Comparison of ENCODE assay signal across 8 cellular contexts in genomic region chr11:44559207-44559943, GRCh38. TPM values are rescaled to one million over a fixed set of nuclear protein-coding genes. Genes with fewer than 3 reads are reported as not detected.
DNase-seq lines count a peak whose midpoint lies in the region; ATAC-seq and TF ChIP-seq lines count a peak whose summit lies in the region.

No MANE protein-coding gene starts in this region.

- H2AFZ ChIP-seq in KMS-11 (ENCODE audit: low read depth) = no peak overlapping the region
- H2AFZ ChIP-seq in trophoblast cell (ENCODE audit: insufficient read depth, low read length, poor library complexity) = no peak overlapping the region

- no peak overlapping the region for H2BK5ac ChIP-seq in trophoblast cell (ENCODE audit: low read depth, low read length, poor library complexity)

- no peaks in the 10 kb centered on the region for H3K9me3 ChIP-seq in effector memory CD4-positive, alpha-beta T cell (ENCODE audit: control insufficient read depth, low read length)
- H3K9me3 ChIP-seq in HAP-1 (no peaks in the 10 kb centered on the region), trophoblast cell (ENCODE audit: insufficient read depth, low read depth, low read length) (peaks cover 2% of the 10 kb centered on the region)

- no peak overlapping the region for H3K4me3 ChIP-seq in KMS-11 (IDR thresholded peaks at IDR 0.05; ENCODE audit: insufficient read depth, low read depth, low read length)
- no peak overlapping the region for H3K4me3 ChIP-seq in effector memory CD4-positive, alpha-beta T cell (ENCODE audit: insufficient read depth, low read depth, low read length, poor library complexity, severe bottlenecking)
- H3K4me3 ChIP-seq in HAP-1 = no peak overlapping the region
- no peak overlapping the region for H3K4me3 ChIP-seq in trophoblast cell (ENCODE audit: low read depth, low read length)

- H3K9ac ChIP-seq in KMS-11 (no peak overlapping the region), trophoblast cell (ENCODE audit: low read length) (no peak overlapping the region)

- no peak overlapping the region for H3K23ac ChIP-seq in trophoblast cell (ENCODE audit: low read length)

- H3K27ac ChIP-seq in KMS-11 (no peak overlapping the region), trophoblast cell (ENCODE audit: low read depth, low read length) (no peak overlapping the region)
- peak overlapping the region; percentile 38 for H3K27ac ChIP-seq in effector memory CD4-positive, alpha-beta T cell (ENCODE audit: insufficient read depth, low read length, poor library complexity, severe bottlenecking)

- H2AK5ac ChIP-seq in trophoblast cell (ENCODE audit: low read length) = no peak overlapping the region

- no peak overlapping the region for H3K18ac ChIP-seq in trophoblast cell (ENCODE audit: low read length)

- TF ChIP-seq CTCF in KMS-11 (conservative IDR thresholded peaks at IDR 0.05; ENCODE audit: low read depth, low read length) (no peak), omental fat pad (IDR thresholded peaks at IDR 0.05) (no peak)

- TF ChIP-seq POLR2A in GM18505 (IDR thresholded peaks at IDR 0.05; ENCODE audit: borderline replicate concordance, extremely low read depth, insufficient read depth, insufficient read length) = peak; percentile 11

- no peak overlapping the region for H4K91ac ChIP-seq in trophoblast cell (ENCODE audit: low read depth, low read length)

- ATAC-seq in GM18505 (IDR thresholded peaks at IDR 0.05; ENCODE audit: unreplicated experiment) = peak; percentile 76
- peak; percentile 73 for ATAC-seq in GM21723 (IDR thresholded peaks at IDR 0.05; ENCODE audit: unreplicated experiment)
- no peak for ATAC-seq in omental fat pad (ENCODE audit: low FRiP score)

- no peaks in the 10 kb centered on the region for H4K20me1 ChIP-seq in KMS-11 (ENCODE audit: insufficient read depth)

- no peak overlapping the region for H2BK12ac ChIP-seq in trophoblast cell (ENCODE audit: low read length)

- in situ Hi-C loops in HAP-1 (cut with MboI; ENCODE audit: low sequenced_read_pairs) = loop anchor here (5.0 to 10.0 kb wide), 2 partner anchors 58 to 335 kb away; no protein-coding TSS in a partner anchor

- no peak overlapping the region for H2BK120ac ChIP-seq in trophoblast cell (ENCODE audit: insufficient read depth, low read length, poor library complexity)

- H3K14ac ChIP-seq in trophoblast cell (ENCODE audit: low read length) = no peak overlapping the region

- no peak overlapping the region for H3K4ac ChIP-seq in trophoblast cell (ENCODE audit: low read depth, low read length)

- H4K8ac ChIP-seq in trophoblast cell (ENCODE audit: low read depth, low read length) = no peak overlapping the region

- H3K4me1 ChIP-seq in KMS-11 (ENCODE audit: low read depth, poor library complexity, severe bottlenecking) = peaks cover 27% of the 10 kb centered on the region
- peaks cover 12% of the 10 kb centered on the region for H3K4me1 ChIP-seq in effector memory CD4-positive, alpha-beta T cell (ENCODE audit: control insufficient read depth, insufficient read depth, low read length, poor library complexity, severe bottlenecking)
- 0 out of 2 replicates have a peak, but pooled peaks cover 3% of the 10 kb centered on the region for H3K4me1 ChIP-seq in HAP-1
- H3K4me1 ChIP-seq in trophoblast cell (ENCODE audit: control insufficient read depth in 1 of 2, insufficient read depth in 2 of 2, low read length in 2 of 2) = peaks cover 0 to 2% of the 10 kb centered on the region in 2 experiments

- DNase-seq in effector memory CD4-positive, alpha-beta T cell = no peak
- no peak for DNase-seq in omental fat pad (ENCODE audit: low spot score)
- no peak for DNase-seq in stimulated activated naive CD4-positive, alpha-beta T cell (lab: John Stamatoyannopoulos, UW)
- no peak for DNase-seq in HAP-1 (ENCODE audit: low spot score in 2 of 2)
- DNase-seq in trophoblast cell = no peak

- no peak overlapping the region for H4K12ac ChIP-seq in trophoblast cell (ENCODE audit: low read depth, low read length)

- H3K4me2 ChIP-seq in KMS-11 (0 out of 2 replicates have a peak overlapping the region, but pooled peaks have one; percentile 2), trophoblast cell (ENCODE audit: low read length) (no peak overlapping the region)

- H3K79me1 ChIP-seq in trophoblast cell (ENCODE audit: low read length) = no peaks in the 10 kb centered on the region

- WGBS in trophoblast cell (ENCODE audit: extremely low coverage, insufficient coverage, insufficient read length) = no CpG with 5 or more reads among the region's 9 CpGs

- H3K79me2 ChIP-seq in KMS-11 (ENCODE audit: insufficient read depth, low read depth) = no peaks in the 10 kb centered on the region
- no peaks in the 10 kb centered on the region for H3K79me2 ChIP-seq in trophoblast cell (ENCODE audit: control insufficient read depth, insufficient read depth, low read length, poor library complexity)

- no peaks in the 10 kb centered on the region for H3K36me3 ChIP-seq in KMS-11 (ENCODE audit: insufficient read depth)
- H3K36me3 ChIP-seq in effector memory CD4-positive, alpha-beta T cell (ENCODE audit: control insufficient read depth, insufficient read depth, low read length) = no peaks in the 10 kb centered on the region
- no peaks in the 10 kb centered on the region for H3K36me3 ChIP-seq in HAP-1 (replicated peaks)
- no peaks in the 10 kb centered on the region for H3K36me3 ChIP-seq in trophoblast cell (ENCODE audit: control insufficient read depth in 1 of 2, insufficient read depth in 2 of 2, low read length in 2 of 2)

- no peaks in the 10 kb centered on the region for H3K27me3 ChIP-seq in KMS-11 (ENCODE audit: insufficient read depth, low read depth)
- H3K27me3 ChIP-seq in effector memory CD4-positive, alpha-beta T cell (replicated peaks; ENCODE audit: control insufficient read depth, insufficient read depth, low read length, poor library complexity, severe bottlenecking) = no peaks in the 10 kb centered on the region
- H3K27me3 ChIP-seq in HAP-1 (ENCODE audit: low read depth) = no peaks in the 10 kb centered on the region
- H3K27me3 ChIP-seq in trophoblast cell (ENCODE audit: insufficient read depth, low read length) = no peaks in the 10 kb centered on the region

RNA-seq across cellular contexts. Expression of gene CD82, which starts 6.1 kb away (rescaled TPM):
- total RNA-seq in omental fat pad = 10 to 100 TPM in 3 of 4 donors, 1 to 10 TPM in 1; 8.9 to 30.6 (median 20.3) TPM
- polyA plus RNA-seq in trophoblast cell (2013) = 0.61 and 1.0 TPM in 2 replicates
